Comparison of ENCODE assay signal across 19 cellular contexts in genomic region chr2:145792745-145793144, GRCh38.
DNase-seq lines count a peak whose midpoint lies in the region; ATAC-seq, FAIRE-seq and TF ChIP-seq lines count a peak whose summit lies in the region.
"Had no signal": no experiment of that assay in that cellular context is flagged by ENCODE, and none has a peak within 500 bp of the region (broad histone marks: within the 10 kb centered on the region; RNA-seq: fewer than 3 reads in every experiment).

No MANE protein-coding gene starts in this region.

- H3K27me3 ChIP-seq in DND-41 (ENCODE audit: insufficient read depth, low read length, poor library complexity) (no peaks in the 10 kb centered on the region), right cardiac atrium (ENCODE audit: control insufficient read depth, insufficient read depth) (no peaks in the 10 kb centered on the region)

- 0 out of 2 replicates have a peak overlapping the region, but pooled peaks have one; percentile 26 for H2AFZ ChIP-seq in DND-41 (ENCODE audit: low read depth, low read length)
- H2AFZ ChIP-seq: GM23248 had no signal

- H3K4me2 ChIP-seq in DND-41 (ENCODE audit: insufficient read depth, low read length), result no peak overlapping the region
- H3K4me2 ChIP-seq: A549 had no signal

- H4K20me1 ChIP-seq in DND-41 (ENCODE audit: insufficient read depth, low read length), result no peaks in the 10 kb centered on the region

- WGBS in right cardiac atrium, result 67% methylated on average over 3 of the region's 3 CpGs

- no peak overlapping the region for H3K27ac ChIP-seq in DND-41 (ENCODE audit: low read length)
- H3K27ac ChIP-seq in right cardiac atrium (ENCODE audit: low read length), result no peak overlapping the region
- H3K27ac ChIP-seq: A549, C4-2B, GM23248 had no signal

- H3K9me3 ChIP-seq in DND-41 (ENCODE audit: insufficient read depth, low read length, severe bottlenecking), result no peaks in the 10 kb centered on the region
- no peaks in the 10 kb centered on the region for H3K9me3 ChIP-seq in right cardiac atrium (ENCODE audit: control insufficient read depth, low read length)
- H3K9me3 ChIP-seq: A549, HAP-1 had no signal

- intact Hi-C loops in right cardiac atrium (cut with DNase I), result no loop called here

- DNase-seq in COLO829 (ENCODE audit: low spot score), result peak; percentile 85
- no peak for DNase-seq in DND-41
- peak; percentile 94 for DNase-seq in foreskin melanocyte
- DNase-seq in right cardiac atrium, result peak; percentile 78 to 88 (median 78)
- no peak for DNase-seq in anterior cingulate cortex (lab: John Stamatoyannopoulos, UW)
- no peak for DNase-seq in GM19239 (ENCODE audit: insufficient read length, low spot score)
- DNase-seq: AML-193; CD4-positive, alpha-beta T cell; DMS153; DMS79; GF-D8; GM23248; IMR-90 had no signal

- no peak overlapping the region for H3K9ac ChIP-seq in DND-41 (ENCODE audit: low read depth, low read length)
- H3K9ac ChIP-seq: GM23248 had no signal

- H3K36me3 ChIP-seq in DND-41 (ENCODE audit: insufficient read depth, low read length), result no peaks in the 10 kb centered on the region
- H3K36me3 ChIP-seq: HAP-1 had no signal

- no peak for ATAC-seq in DND-41 (ENCODE audit: insufficient read depth, low read depth)
- ATAC-seq in right cardiac atrium, result peak; percentile 80 to 94
- no peak for ATAC-seq in GM18909 (IDR thresholded peaks at IDR 0.05; ENCODE audit: poor library complexity, unreplicated experiment)
- ATAC-seq: A549, K562 had no signal

- no peaks in the 10 kb centered on the region for H3K79me2 ChIP-seq in DND-41 (ENCODE audit: insufficient read depth, low read length)

- no peak for FAIRE-seq in GM19239 (lab: Jason Lieb, UNC)
- FAIRE-seq: A549, HTR-8/SVneo, K562 had no signal

- no peak for TF ChIP-seq CTCF in DND-41 (IDR thresholded peaks at IDR 0.05; ENCODE audit: borderline replicate concordance, extremely low read depth, low read length, poor library complexity, severe bottlenecking)

- H3K4me1 ChIP-seq in DND-41 (ENCODE audit: insufficient read depth, low read length) (no peaks in the 10 kb centered on the region), right cardiac atrium (ENCODE audit: control insufficient read depth, insufficient read depth, low read length) (no peaks in the 10 kb centered on the region)
- H3K4me1 ChIP-seq: A549, HAP-1 had no signal

- H3K4me3 ChIP-seq in DND-41 (ENCODE audit: low read depth in 1 of 2, low read length in 2 of 2), result no peak overlapping the region
- H3K4me3 ChIP-seq in right cardiac atrium (ENCODE audit: low read length), result no peak overlapping the region
- H3K4me3 ChIP-seq: A549, GM23248, HAP-1, K562 had no signal

Comparison
In these comparisons a context has a peak if more than half of its experiments do, and no peak if none do; other contexts are left out.
1. DNase-seq: peak in COLO829 (single experiment), foreskin melanocyte (single experiment) and right cardiac atrium (3 of 3); none in DND-41 (single experiment), anterior cingulate cortex (0 of 58) and GM19239 (single experiment).
2. ATAC-seq: peak in right cardiac atrium (2 of 2); none in DND-41 (single experiment) and GM18909 (single experiment).